ENCODE assay signal across 1 cellular context in genomic region chr3:50542177-50543034, GRCh38.
TF ChIP-seq lines count a peak whose summit lies in the region.

No MANE protein-coding gene starts in this region.

TF ChIP-seq in GM12878, 131 proteins besides CTCF, POLR2A, EP300 and RAD21 (continued from another document):
- TF ChIP-seq, protein P1, sequence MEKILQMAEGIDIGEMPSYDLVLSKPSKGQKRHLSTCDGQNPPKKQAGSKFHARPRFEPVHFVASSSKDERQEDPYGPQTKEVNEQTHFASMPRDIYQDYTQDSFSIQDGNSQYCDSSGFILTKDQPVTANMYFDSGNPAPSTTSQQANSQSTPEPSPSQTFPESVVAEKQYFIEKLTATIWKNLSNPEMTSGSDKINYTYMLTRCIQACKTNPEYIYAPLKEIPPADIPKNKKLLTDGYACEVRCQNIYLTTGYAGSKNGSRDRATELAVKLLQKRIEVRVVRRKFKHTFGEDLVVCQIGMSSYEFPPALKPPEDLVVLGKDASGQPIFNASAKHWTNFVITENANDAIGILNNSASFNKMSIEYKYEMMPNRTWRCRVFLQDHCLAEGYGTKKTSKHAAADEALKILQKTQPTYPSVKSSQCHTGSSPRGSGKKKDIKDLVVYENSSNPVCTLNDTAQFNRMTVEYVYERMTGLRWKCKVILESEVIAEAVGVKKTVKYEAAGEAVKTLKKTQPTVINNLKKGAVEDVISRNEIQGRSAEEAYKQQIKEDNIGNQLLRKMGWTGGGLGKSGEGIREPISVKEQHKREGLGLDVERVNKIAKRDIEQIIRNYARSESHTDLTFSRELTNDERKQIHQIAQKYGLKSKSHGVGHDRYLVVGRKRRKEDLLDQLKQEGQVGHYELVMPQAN (conservative IDR thresholded peaks at IDR 0.05) = no peak
- TF ChIP-seq EED (IDR thresholded peaks at IDR 0.05; ENCODE audit: low read depth) (0 out of 2 replicates have a peak, but pooled peaks have one; percentile 43), CEBPZ (IDR thresholded peaks at IDR 0.05; ENCODE audit: low read depth, low read length) (no peak), IKZF1 (conservative IDR thresholded peaks at IDR 0.05) (peak; percentile 48), MYC (IDR thresholded peaks at IDR 0.05; ENCODE audit: insufficient read depth, insufficient read length, insufficient replicate concordance, low read length, severe bottlenecking) (no peak)
